8 cellular contexts compared by ENCODE assay signal in the genomic region with DNA sequence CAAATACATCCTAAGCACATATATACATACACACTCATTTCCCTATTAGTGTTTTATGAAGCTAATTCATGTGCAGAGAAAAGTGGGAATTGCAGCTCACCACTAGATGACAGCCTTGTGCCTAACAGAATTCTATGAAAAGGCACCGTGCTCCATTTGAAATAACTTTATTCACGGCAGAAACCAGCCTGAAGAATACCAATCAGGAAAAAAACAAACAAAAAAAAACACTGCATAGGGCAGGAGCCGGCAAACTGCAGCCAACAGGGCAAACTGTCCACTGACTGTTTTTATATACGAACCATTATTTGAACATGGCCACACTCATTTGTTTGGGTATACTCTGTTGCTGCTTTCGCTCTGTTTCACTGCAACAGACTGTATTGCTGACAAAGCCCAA. TPM values are rescaled to one million over a fixed set of nuclear protein-coding genes. Genes with fewer than 3 reads are reported as not detected.
DNase-seq lines count a peak whose midpoint lies in the region; ATAC-seq and TF ChIP-seq lines count a peak whose summit lies in the region.

No MANE protein-coding gene starts in this region.

- no peak for ATAC-seq in activated naive CD4-positive, alpha-beta T cell treated with anti-CD3 and anti-CD28 coated beads, Interleukin-2, amount 50 U/mL, for 72 hours
- ATAC-seq in HG02588 (IDR thresholded peaks at IDR 0.05; ENCODE audit: unreplicated experiment) (no peak), HG02571 (IDR thresholded peaks at IDR 0.05; ENCODE audit: unreplicated experiment) (no peak)

- H2AK5ac ChIP-seq in mesenchymal stem cell (ENCODE audit: low read length, severe bottlenecking): no peak overlapping the region

- H3K4me3 ChIP-seq in choroid plexus epithelial cell (ENCODE audit: low read depth, low read length) (peak overlapping the region; percentile 20), mesenchymal stem cell (ENCODE audit: insufficient read depth in 1 of 2, low read depth in 1 of 2, low read length in 2 of 2) (no peak overlapping the region)

- peaks cover 9% of the 10 kb centered on the region for H3K4me1 Mint-ChIP-seq in activated naive CD4-positive, alpha-beta T cell treated with anti-CD3 and anti-CD28 coated beads, Interleukin-2, amount 10 ng/mL, durations not matched to agents 7 days and 5 days

- no peak overlapping the region for H4K91ac ChIP-seq in mesenchymal stem cell (ENCODE audit: low read length)

- H3K9me3 ChIP-seq in mesenchymal stem cell (ENCODE audit: control insufficient read depth, low read length): no peaks in the 10 kb centered on the region

- no peak overlapping the region for H2BK12ac ChIP-seq in mesenchymal stem cell (ENCODE audit: low read length in 2 of 2)

- H2BK120ac ChIP-seq in mesenchymal stem cell (ENCODE audit: low read depth, low read length): no peak overlapping the region

- 54% methylated on average over 5 of the region's 5 CpGs for WGBS in mesenchymal stem cell

- no peaks in the 10 kb centered on the region for H3K9me3 Mint-ChIP-seq in activated naive CD4-positive, alpha-beta T cell treated with anti-CD3 and anti-CD28 coated beads, Interleukin-2, amount 10 ng/mL, durations not matched to agents 7 days and 5 days
- no peaks in the 10 kb centered on the region for H3K9me3 Mint-ChIP-seq in activated naive CD4-positive, alpha-beta T cell treated with anti-CD3 and anti-CD28 coated beads, Interleukin-2, amount 50 U/mL, for 72 hours

- peak overlapping the region; percentile 50 for H3K27ac ChIP-seq in mesenchymal stem cell (ENCODE audit: low read length, poor library complexity, severe bottlenecking)

- peak; percentile 29 for DNase-seq in activated naive CD4-positive, alpha-beta T cell treated with anti-CD3 and anti-CD28 coated beads, Interleukin-2, amount 10 ng/mL, durations not matched to agents 7 days and 5 days
- no peak for DNase-seq in activated naive CD4-positive, alpha-beta T cell treated with anti-CD3 and anti-CD28 coated beads, Interleukin-2, amount 50 U/mL, for 72 hours (ENCODE audit: low spot score in 2 of 2)
- DNase-seq in NCI-H460 (ENCODE audit: extremely low read depth, low read depth) (peak; percentile 24), choroid plexus epithelial cell (ENCODE audit: low read depth) (peak; percentile 82), mesenchymal stem cell (peak; percentile 65), T-helper 9 cell (no peak)

- H3K27me3 Mint-ChIP-seq in activated naive CD4-positive, alpha-beta T cell treated with anti-CD3 and anti-CD28 coated beads, Interleukin-2, amount 10 ng/mL, durations not matched to agents 7 days and 5 days: no peaks in the 10 kb centered on the region

- H2BK15ac ChIP-seq in mesenchymal stem cell (ENCODE audit: low read depth, poor library complexity, severe bottlenecking): no peak overlapping the region

- H3K27me3 ChIP-seq in mesenchymal stem cell (ENCODE audit: control insufficient read depth in 1 of 2, insufficient read depth in 1 of 2, low read length in 2 of 2): no peaks in the 10 kb centered on the region

- H3K36me3 Mint-ChIP-seq in activated naive CD4-positive, alpha-beta T cell treated with anti-CD3 and anti-CD28 coated beads, Interleukin-2, amount 10 ng/mL, durations not matched to agents 7 days and 5 days: peaks cover 48% of the 10 kb centered on the region
- H3K36me3 Mint-ChIP-seq in activated naive CD4-positive, alpha-beta T cell treated with anti-CD3 and anti-CD28 coated beads, Interleukin-2, amount 50 U/mL, for 72 hours: peaks cover 0 to 6% of the 10 kb centered on the region in 2 donors

- H3K14ac ChIP-seq in mesenchymal stem cell (ENCODE audit: low read length in 2 of 2): no peak overlapping the region

- peak overlapping the region; percentile 23 for H3K4me2 ChIP-seq in mesenchymal stem cell (ENCODE audit: low read length, poor library complexity, severe bottlenecking)

- no peak overlapping the region for H3K4ac ChIP-seq in mesenchymal stem cell (ENCODE audit: low read depth in 1 of 2, low read length in 2 of 2)

- no peaks in the 10 kb centered on the region for H3K36me3 ChIP-seq in mesenchymal stem cell (ENCODE audit: control insufficient read depth in 1 of 2, insufficient read depth in 2 of 2, low read depth in 1 of 2, low read length in 2 of 2)

- CTCF ChIA-PET in activated naive CD4-positive, alpha-beta T cell treated with anti-CD3 and anti-CD28 coated beads, Interleukin-2, amount 10 ng/mL, durations not matched to agents 7 days and 5 days (lab: Charles Lee): interaction anchor here (0.9 to 1.2 kb wide), 12 partner anchors 15 to 507 kb away, joined by 3 to 6 read pairs (median 3); partner anchors contain the start of gene ERMP1

- no peak overlapping the region for H3K27ac Mint-ChIP-seq in activated naive CD4-positive, alpha-beta T cell treated with anti-CD3 and anti-CD28 coated beads, Interleukin-2, amount 10 ng/mL, durations not matched to agents 7 days and 5 days
- H3K27ac Mint-ChIP-seq in activated naive CD4-positive, alpha-beta T cell treated with anti-CD3 and anti-CD28 coated beads, Interleukin-2, amount 50 U/mL, for 72 hours: no peak overlapping the region

- peak overlapping the region; percentile 71 for H3K9ac ChIP-seq in mesenchymal stem cell (ENCODE audit: low read length)

- H3K4me3 Mint-ChIP-seq in activated naive CD4-positive, alpha-beta T cell treated with anti-CD3 and anti-CD28 coated beads, Interleukin-2, amount 10 ng/mL, durations not matched to agents 7 days and 5 days: no peak overlapping the region

- no peak overlapping the region for H2AFZ ChIP-seq in mesenchymal stem cell (ENCODE audit: low read depth, low read length)

- no peak overlapping the region for H2BK5ac ChIP-seq in mesenchymal stem cell (ENCODE audit: low read depth, low read length, poor library complexity, severe bottlenecking)

- H3K23ac ChIP-seq in mesenchymal stem cell (ENCODE audit: low read length in 2 of 2): no peak overlapping the region

- no peak overlapping the region for H4K8ac ChIP-seq in mesenchymal stem cell (ENCODE audit: low read length)

- no peak overlapping the region for H3K18ac ChIP-seq in mesenchymal stem cell (ENCODE audit: low read depth in 1 of 2, low read length in 2 of 2)

- TF ChIP-seq CTCF in choroid plexus epithelial cell (conservative IDR thresholded peaks at IDR 0.05; ENCODE audit: low read depth, low read length): peak; percentile 94

- H3K79me1 ChIP-seq in mesenchymal stem cell (replicated peaks; ENCODE audit: low read length, poor library complexity, severe bottlenecking): peaks cover 7% of the 10 kb centered on the region

- H3K4me1 ChIP-seq in mesenchymal stem cell (ENCODE audit: control insufficient read depth, insufficient read depth, low read depth, low read length): peaks cover 3% of the 10 kb centered on the region

RNA-seq across cellular contexts. Expression of gene ERMP1, which starts 33.6 kb away (rescaled TPM):
- 10 to 100 TPM; 22.5 to 22.8 TPM for total RNA-seq in activated naive CD4-positive, alpha-beta T cell treated with anti-CD3 and anti-CD28 coated beads, Interleukin-2, amount 50 U/mL, for 72 hours
- 14.9 and 16.2 TPM in 2 replicates for total RNA-seq in NCI-H460 (2014; rRNA removed; shearing (Covaris generic))
- polyA plus RNA-seq in NCI-H460 (2014; cell fraction: nucleus; rRNA removed): 11.8 and 16.8 TPM in 2 replicates
- polyA plus RNA-seq in mesenchymal stem cell (2013, experiment 1 of 2): 28.3 TPM
- 29.1 TPM for polyA plus RNA-seq in mesenchymal stem cell (2013, experiment 2 of 2)

Comparison
In these comparisons a context has a peak if more than half of its experiments do, and no peak if none do; other contexts are left out.
1. DNase-seq: peak in activated naive CD4-positive, alpha-beta T cell treated with anti-CD3 and anti-CD28 coated beads, Interleukin-2, amount 10 ng/mL, durations not matched to agents 7 days and 5 days (single experiment), NCI-H460 (single experiment), choroid plexus epithelial cell (single experiment) and mesenchymal stem cell (single experiment); none in activated naive CD4-positive, alpha-beta T cell treated with anti-CD3 and anti-CD28 coated beads, Interleukin-2, amount 50 U/mL, for 72 hours (0 of 2) and T-helper 9 cell (single experiment).